In the genomic region with DNA sequence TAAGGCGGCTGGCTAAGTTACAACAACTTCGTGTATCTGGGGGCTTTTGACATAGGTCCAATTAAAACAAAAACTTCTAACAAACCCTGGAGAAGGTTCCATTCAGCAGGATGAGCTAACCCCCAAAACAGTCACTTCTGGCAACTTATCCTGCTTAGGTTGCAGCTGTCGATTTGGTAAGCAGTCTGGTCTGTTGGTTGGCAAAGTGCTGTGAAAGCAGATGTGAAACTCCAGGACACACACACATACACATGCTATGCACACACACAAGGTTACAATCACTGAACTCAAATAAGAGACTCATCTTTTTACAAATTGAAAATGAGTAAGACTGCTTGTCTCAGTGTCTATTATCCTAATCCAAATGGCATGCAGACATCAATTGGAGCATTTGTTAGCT, we compare ENCODE assay signal across 13 cellular contexts.
DNase-seq lines count a peak whose midpoint lies in the region; ATAC-seq and TF ChIP-seq lines count a peak whose summit lies in the region.
"Had no signal": no experiment of that assay in that cellular context is flagged by ENCODE, and none has a peak within 500 bp of the region (broad histone marks: within the 10 kb centered on the region; RNA-seq: fewer than 3 reads in every experiment).

No MANE protein-coding gene starts in this region.

- H3K4me3 ChIP-seq in astrocyte of the cerebellum (ENCODE audit: low read depth, low read length) = no peak overlapping the region
- H3K4me3 ChIP-seq in BE2C (ENCODE audit: low read depth, low read length) = no peak overlapping the region

- H3K4me1 Mint-ChIP-seq in activated CD8-positive, alpha-beta T cell treated with anti-CD3 and anti-CD28 coated beads, Interleukin-2, amount 10 ng/mL, durations not matched to agents 7 days and 5 days (ENCODE audit: low read depth) = no peaks in the 10 kb centered on the region
- H3K4me1 Mint-ChIP-seq: neural crest cell had no signal

- H3K27me3 Mint-ChIP-seq in activated CD8-positive, alpha-beta T cell treated with anti-CD3 and anti-CD28 coated beads, Interleukin-2, amount 10 ng/mL, durations not matched to agents 7 days and 5 days (ENCODE audit: low read depth) = peaks cover 37% of the 10 kb centered on the region

- DNase-seq in GM10248 (ENCODE audit: extremely low spot score) = peak; percentile 9
- DNase-seq in astrocyte of the cerebellum (ENCODE audit: low read depth) = peak; percentile 96
- DNase-seq in non-pigmented ciliary epithelial cell (ENCODE audit: low read depth) = peak; percentile 89
- DNase-seq in activated CD8-positive, alpha-beta T cell treated with anti-CD3 and anti-CD28 coated beads, Interleukin-2, amount 10 ng/mL, durations not matched to agents 7 days and 5 days = no peak
- DNase-seq in BE2C = no peak
- DNase-seq: NCI-H1092 treated with DMSO at 0.1 percent for 48 hours; stimulated activated CD4-positive, alpha-beta T cell treated with anti-CD3 and anti-CD28 coated beads, Interleukin-1b, Interleukin-23, amount 100 ng/mL, for 48 hours; T-helper 9 cell had no signal

- ATAC-seq in HG02588 (IDR thresholded peaks at IDR 0.05; ENCODE audit: unreplicated experiment) (peak; percentile 59), GM18907 (IDR thresholded peaks at IDR 0.05; ENCODE audit: unreplicated experiment) (no peak), GM19324 (IDR thresholded peaks at IDR 0.05; ENCODE audit: low FRiP score, unreplicated experiment) (no peak)
- no peak for ATAC-seq in activated CD8-positive, alpha-beta T cell treated with anti-CD3 and anti-CD28 coated beads, Interleukin-2, amount 10 ng/mL, durations not matched to agents 7 days and 5 days
- ATAC-seq: HCT116 had no signal

- no peaks in the 10 kb centered on the region for H3K4me1 ChIP-seq in BE2C

- POLR2A ChIA-PET in GM10248 (lab: Yijun Ruan, JAX) = interaction anchor here (0.6 kb wide), 1 partner anchor 1490 kb away, joined by 3 read pairs; no protein-coding TSS in a partner anchor
- POLR2A ChIA-PET in activated CD8-positive, alpha-beta T cell treated with anti-CD3 and anti-CD28 coated beads, Interleukin-2, amount 10 ng/mL, durations not matched to agents 7 days and 5 days (lab: Charles Lee) = no interaction called here

- in situ Hi-C loops in astrocyte of the cerebellum (cut with HindIII; ENCODE audit: low sequenced_read_pairs) = no loop called here

- H3K9me3 Mint-ChIP-seq in activated CD8-positive, alpha-beta T cell treated with anti-CD3 and anti-CD28 coated beads, Interleukin-2, amount 10 ng/mL, durations not matched to agents 7 days and 5 days (ENCODE audit: insufficient read depth) = no peaks in the 10 kb centered on the region

- H3K27ac Mint-ChIP-seq in activated CD8-positive, alpha-beta T cell treated with anti-CD3 and anti-CD28 coated beads, Interleukin-2, amount 10 ng/mL, durations not matched to agents 7 days and 5 days = no peak overlapping the region

- no peaks in the 10 kb centered on the region for H3K27me3 ChIP-seq in BE2C

- TF ChIP-seq CTCF in GM10248 (IDR thresholded peaks at IDR 0.05; ENCODE audit: control extremely low read depth, extremely low read depth, low read depth, missing control alignments) (no peak), astrocyte of the cerebellum (IDR thresholded peaks at IDR 0.05; ENCODE audit: low read depth, low read length, missing control alignments) (no peak), BE2C (IDR thresholded peaks at IDR 0.05; ENCODE audit: low read depth, low read length) (no peak)

- H3K9me3 ChIP-seq in BE2C = no peaks in the 10 kb centered on the region

- CTCF ChIA-PET in GM10248 (lab: Yijun Ruan, JAX) = interaction anchor here (0.9 to 2.0 kb wide), 3 partner anchors 9 to 697 kb away, joined by 3 to 6 read pairs (median 3); no protein-coding TSS in a partner anchor
- CTCF ChIA-PET in activated CD8-positive, alpha-beta T cell treated with anti-CD3 and anti-CD28 coated beads, Interleukin-2, amount 10 ng/mL, durations not matched to agents 7 days and 5 days (lab: Charles Lee) = interaction anchor here (1.5 kb wide), 1 partner anchor 18 kb away, joined by 5 read pairs; no protein-coding TSS in a partner anchor

- H3K36me3 ChIP-seq in BE2C = no peaks in the 10 kb centered on the region

- H3K4me3 Mint-ChIP-seq in activated CD8-positive, alpha-beta T cell treated with anti-CD3 and anti-CD28 coated beads, Interleukin-2, amount 10 ng/mL, durations not matched to agents 7 days and 5 days = no peak overlapping the region
- H3K4me3 Mint-ChIP-seq: neural crest cell had no signal

- H3K36me3 Mint-ChIP-seq in activated CD8-positive, alpha-beta T cell treated with anti-CD3 and anti-CD28 coated beads, Interleukin-2, amount 10 ng/mL, durations not matched to agents 7 days and 5 days (ENCODE audit: low read depth) = no peaks in the 10 kb centered on the region

Comparison
In these comparisons a context has a peak if more than half of its experiments do, and no peak if none do; other contexts are left out.
1. DNase-seq: peak in GM10248 (single experiment), astrocyte of the cerebellum (single experiment) and non-pigmented ciliary epithelial cell (single experiment); none in activated CD8-positive, alpha-beta T cell treated with anti-CD3 and anti-CD28 coated beads, Interleukin-2, amount 10 ng/mL, durations not matched to agents 7 days and 5 days (single experiment) and BE2C (single experiment).